ENCODE assay signal across 26 cellular contexts in genomic region chr3:66933233-66933632, GRCh38.
"Had no signal": no experiment of that assay in that cellular context is flagged by ENCODE, and none has a peak within 500 bp of the region (broad histone marks: within the 10 kb centered on the region; RNA-seq: fewer than 3 reads in every experiment).

No MANE protein-coding gene starts in this region.

- H3K27me3 Mint-ChIP-seq: activated T-helper 17 cell treated with anti-CD3 and anti-CD28 coated beads, Interleukin-2, amount 50 U/mL, for 72 hours had no signal

- H3K4me3 Mint-ChIP-seq: activated CD4-positive, alpha-beta memory T cell treated with anti-CD3 and anti-CD28 coated beads for 36 hours; activated naive CD4-positive, alpha-beta T cell treated with anti-CD3 and anti-CD28 coated beads, Interleukin-2, amount 50 U/mL, for 24 hours; activated T-cell treated with anti-CD3 and anti-CD28 coated beads, Interleukin-2, amount 50 U/mL, for 24 hours; activated T-helper 17 cell treated with anti-CD3 and anti-CD28 coated beads, Interleukin-2, amount 50 U/mL, for 72 hours; immature natural killer cell; naive thymus-derived CD4-positive, alpha-beta T cell; stimulated activated naive B cell treated with anti-CD40 and anti-IgM and Interleukin-4, amounts not matched to agents 10 μg/mL and 1 μg/mL and 100 μg/mL, for 72 hours had no signal

- H3K4me1 ChIP-seq: breast epithelium, right atrium auricular region, stomach, thyroid gland, upper lobe of left lung had no signal

- H3K4me2 ChIP-seq: smooth muscle cell had no signal

- H3K27me3 ChIP-seq: right atrium auricular region, stomach, thyroid gland, upper lobe of left lung had no signal

- H3K9me3 Mint-ChIP-seq: activated CD4-positive, alpha-beta memory T cell treated with anti-CD3 and anti-CD28 coated beads for 36 hours; activated naive CD4-positive, alpha-beta T cell treated with anti-CD3 and anti-CD28 coated beads, Interleukin-2, amount 50 U/mL, for 24 hours; activated T-cell treated with anti-CD3 and anti-CD28 coated beads, Interleukin-2, amount 50 U/mL, for 24 hours; activated T-helper 17 cell treated with anti-CD3 and anti-CD28 coated beads, Interleukin-2, amount 50 U/mL, for 72 hours; immature natural killer cell; naive thymus-derived CD4-positive, alpha-beta T cell; stimulated activated naive B cell treated with anti-CD40 and anti-IgM and Interleukin-4, amounts not matched to agents 10 μg/mL and 1 μg/mL and 100 μg/mL, for 72 hours had no signal

- DNase-seq: activated CD4-positive, alpha-beta memory T cell treated with anti-CD3 and anti-CD28 coated beads for 36 hours; activated CD4-positive, alpha-beta T cell treated with anti-CD3 and anti-CD28 coated beads for 48 hours; activated CD8-positive, alpha-beta memory T cell treated with anti-CD3 and anti-CD28 coated beads, Interleukin-2, amount 50 U/mL, for 48 hours; activated gamma-delta T cell treated with Interleukin-2 at 50 U/mL for 16 hours; activated T-cell treated with anti-CD3 and anti-CD28 coated beads, Interleukin-2, amount 50 U/mL, for 24 hours; central memory CD4-positive, alpha-beta T cell; foreskin fibroblast; head of caudate nucleus; hippocampal formation; immature natural killer cell; kidney; left colon; midbrain; naive thymus-derived CD4-positive, alpha-beta T cell; stimulated activated CD4-positive, alpha-beta T cell treated with anti-CD3 and anti-CD28 coated beads, Interleukin-1b, Interleukin-23, amount 100 ng/mL, for 48 hours; stimulated activated naive B cell treated with anti-CD40 and anti-IgM and Interleukin-4, amounts not matched to agents 10 μg/mL and 1 μg/mL and 100 μg/mL, for 72 hours; stomach; thyroid gland; upper lobe of left lung had no signal

- H3K4me3 ChIP-seq: breast epithelium, right atrium auricular region, smooth muscle cell, stomach, thyroid gland, upper lobe of left lung had no signal

- H3K4me1 Mint-ChIP-seq: activated naive CD4-positive, alpha-beta T cell treated with anti-CD3 and anti-CD28 coated beads, Interleukin-2, amount 50 U/mL, for 24 hours; activated T-helper 17 cell treated with anti-CD3 and anti-CD28 coated beads, Interleukin-2, amount 50 U/mL, for 72 hours; immature natural killer cell; naive thymus-derived CD4-positive, alpha-beta T cell had no signal

- H3K36me3 ChIP-seq: breast epithelium, right atrium auricular region, stomach, thyroid gland, upper lobe of left lung had no signal

- H3K9me3 ChIP-seq: breast epithelium, right atrium auricular region, stomach, thyroid gland, upper lobe of left lung had no signal

- H3K27ac Mint-ChIP-seq: activated CD4-positive, alpha-beta memory T cell treated with anti-CD3 and anti-CD28 coated beads for 36 hours; activated naive CD4-positive, alpha-beta T cell treated with anti-CD3 and anti-CD28 coated beads, Interleukin-2, amount 50 U/mL, for 24 hours; activated T-cell treated with anti-CD3 and anti-CD28 coated beads, Interleukin-2, amount 50 U/mL, for 24 hours; activated T-helper 17 cell treated with anti-CD3 and anti-CD28 coated beads, Interleukin-2, amount 50 U/mL, for 72 hours; immature natural killer cell; naive thymus-derived CD4-positive, alpha-beta T cell; stimulated activated naive B cell treated with anti-CD40 and anti-IgM and Interleukin-4, amounts not matched to agents 10 μg/mL and 1 μg/mL and 100 μg/mL, for 72 hours had no signal

- ATAC-seq: activated CD4-positive, CD25-positive, alpha-beta regulatory T cell treated with anti-CD3 and anti-CD28 coated beads, Interleukin-2, amount 50 U/mL, for 24 hours; activated T-helper 17 cell treated with anti-CD3 and anti-CD28 coated beads, Interleukin-2, amount 50 U/mL, for 72 hours; esophagus mucosa; left colon; naive thymus-derived CD4-positive, alpha-beta T cell; stimulated activated naive B cell treated with anti-CD40 and anti-IgM and Interleukin-4, amounts not matched to agents 10 μg/mL and 1 μg/mL and 100 μg/mL, for 72 hours had no signal

- H3K27ac ChIP-seq: breast epithelium, right atrium auricular region, stomach, thyroid gland, upper lobe of left lung had no signal

- H3K36me3 Mint-ChIP-seq: activated CD4-positive, alpha-beta memory T cell treated with anti-CD3 and anti-CD28 coated beads for 36 hours; activated naive CD4-positive, alpha-beta T cell treated with anti-CD3 and anti-CD28 coated beads, Interleukin-2, amount 50 U/mL, for 24 hours; immature natural killer cell; naive thymus-derived CD4-positive, alpha-beta T cell; stimulated activated naive B cell treated with anti-CD40 and anti-IgM and Interleukin-4, amounts not matched to agents 10 μg/mL and 1 μg/mL and 100 μg/mL, for 72 hours had no signal
